In the genomic region with DNA sequence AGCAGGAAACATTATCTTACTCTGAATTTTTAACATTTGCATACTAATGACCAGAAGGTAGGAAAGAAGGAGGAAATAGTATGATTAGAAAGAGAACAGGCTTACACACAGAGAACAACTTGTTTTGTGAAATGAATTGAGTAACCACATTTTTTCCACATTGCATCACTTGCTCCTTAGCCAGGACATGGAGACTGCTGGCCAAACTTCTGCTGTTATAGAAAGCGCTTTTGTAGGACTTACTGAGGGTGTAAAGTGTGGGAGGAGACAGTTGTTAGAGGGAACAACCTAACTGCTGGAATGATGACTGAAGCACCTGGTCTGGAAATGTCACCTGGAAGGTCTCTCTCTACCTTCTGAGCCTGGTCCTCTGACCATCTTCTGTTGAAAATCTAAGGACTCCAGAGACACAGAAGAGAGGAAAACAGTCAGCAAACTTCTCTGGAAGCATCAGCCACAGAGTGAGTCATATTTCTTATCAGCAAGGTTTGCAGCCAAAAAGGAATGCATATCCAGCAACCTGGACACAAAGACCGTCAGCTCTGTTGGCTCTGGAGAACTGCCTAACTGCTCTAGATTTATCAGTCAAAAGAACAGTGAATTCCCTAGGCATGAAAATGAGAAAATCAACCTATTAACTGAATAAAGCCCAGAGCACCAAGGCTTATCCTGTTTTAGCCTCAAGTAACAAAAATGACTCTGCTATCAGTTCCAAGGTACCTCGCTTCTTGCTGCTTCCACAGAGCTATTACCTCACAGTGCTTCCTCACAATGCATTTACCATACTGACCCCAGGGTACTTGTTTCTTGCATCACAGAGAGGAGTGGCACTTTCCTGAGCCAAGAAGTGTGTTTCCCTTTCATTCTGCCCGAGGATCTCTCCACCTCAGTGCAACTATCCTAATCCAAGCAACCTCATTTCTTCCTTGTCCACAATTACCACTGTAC, we compare ENCODE assay signal across 8 cellular contexts.
A peak's percentile ranks its signal among the peaks of the same experiment; 100 is the strongest.
DNase-seq lines count a peak whose midpoint lies in the region; ATAC-seq, FAIRE-seq and TF ChIP-seq lines count a peak whose summit lies in the region.

No MANE protein-coding gene starts in this region.

- no peaks in the 10 kb centered on the region for H3K79me2 ChIP-seq in H1 (ENCODE audit: control insufficient read depth in 1 of 2, insufficient read depth in 2 of 2, low read length in 2 of 2)

- no peak overlapping the region for H4K5ac ChIP-seq in H1 (ENCODE audit: insufficient read length, low read depth, low read length)

- no peak overlapping the region for H3K4me3 ChIP-seq in H1 (ENCODE audit: extremely low read depth in 1 of 4, insufficient read depth in 2 of 4, low read depth in 3 of 4, low read length in 4 of 4)

- POLR2A ChIA-PET in H1 (lab: Charles Lee; ENCODE audit: partially characterized antibody): interaction anchor here (1.2 kb wide), 1 partner anchor 9 kb away, joined by 3 read pairs; no protein-coding TSS in a partner anchor

- H3K4ac ChIP-seq in H1 (replicated peaks; ENCODE audit: insufficient read length, low read depth, low read length): no peak overlapping the region

- no peaks in the 10 kb centered on the region for H3K79me1 ChIP-seq in H1 (ENCODE audit: low read depth, low read length)

- 89% methylated on average over 4 of the region's 4 CpGs; no CpG with 5 or more reads in 1 of the 2 experiments for WGBS in H1 (ENCODE audit: extremely low coverage in 1 of 2, insufficient coverage in 1 of 2, insufficient read length in 1 of 2, insufficient replicate concordance in 2 of 2, low coverage in 1 of 2, low lambda C conversion rate in 2 of 2, missing lambda C conversion rate in 1 of 2), 2 experiments

- peaks cover 0 to 2% (median 0%) of the 10 kb centered on the region in 4 experiments; a peak in 2 of 8 replicates for H3K36me3 ChIP-seq in H1 (ENCODE audit: control insufficient read depth in 2 of 4, insufficient read depth in 4 of 4, low read length in 3 of 4)

- no peak overlapping the region for H4K8ac ChIP-seq in H1 (ENCODE audit: extremely low read depth, insufficient read depth, low read length)

- H2BK20ac ChIP-seq in H1 (ENCODE audit: low read length): no peak overlapping the region

- no peaks in the 10 kb centered on the region for H4K20me1 ChIP-seq in H1 (replicated peaks in 1 of 2; ENCODE audit: control insufficient read depth in 1 of 2, insufficient read depth in 2 of 2, low read length in 2 of 2)

- no peak overlapping the region for H3K18ac ChIP-seq in H1 (ENCODE audit: extremely low read depth, low read length)

- TF ChIP-seq CTCF in H1 (IDR thresholded peaks at IDR 0.05; ENCODE audit: control extremely low read depth in 1 of 3, insufficient read depth in 1 of 3, low read depth in 1 of 3, low read length in 3 of 3): no peak

- no peaks in the 10 kb centered on the region for H3K27me3 ChIP-seq in H1 (replicated peaks in 1 of 4; ENCODE audit: control insufficient read depth in 3 of 4, extremely low read depth in 1 of 4, insufficient read depth in 3 of 4, low read length in 3 of 4)

- ATAC-seq in GM18858 (IDR thresholded peaks at IDR 0.05; ENCODE audit: unreplicated experiment): no peak

- TF ChIP-seq EP300 in H1 (IDR thresholded peaks at IDR 0.05; ENCODE audit: borderline replicate concordance in 1 of 2, low read depth in 2 of 2, low read length in 2 of 2): no peak

- no peak overlapping the region for H2BK12ac ChIP-seq in H1 (ENCODE audit: low read depth, low read length)

- no peak overlapping the region for H2AK5ac ChIP-seq in H1 (ENCODE audit: low read depth, low read length)

- H3K56ac ChIP-seq in H1 (replicated peaks; ENCODE audit: insufficient read length, low read depth, low read length): no peak overlapping the region

- peak; percentile 80 to 86 for DNase-seq in AML-193 (lab: John Stamatoyannopoulos, UW)
- DNase-seq in NCI-H446 treated with DMSO at 0.1 percent for 48 hours (lab: John Stamatoyannopoulos, UW): peak; percentile 26
- no peak for DNase-seq in H1 (ENCODE audit: low read depth in 1 of 2, low spot score in 2 of 2)
- peak; percentile 47 for DNase-seq in midbrain (lab: John Stamatoyannopoulos, UW)
- no peak for DNase-seq in NCI-H187 (lab: John Stamatoyannopoulos, UW)
- DNase-seq in activated gamma-delta T cell treated with Interleukin-2 at 50 U/mL for 16 hours: no peak
- no peak for DNase-seq in NCI-H1105 (lab: John Stamatoyannopoulos, UW)

- no peak overlapping the region for H2BK120ac ChIP-seq in H1 (replicated peaks; ENCODE audit: low read depth, low read length)

- H2AFZ ChIP-seq in H1 (ENCODE audit: low read length): no peak overlapping the region

- no peak overlapping the region for H3K23ac ChIP-seq in H1 (ENCODE audit: insufficient read length)

- FAIRE-seq in H1 (lab: Jason Lieb, UNC): no peak

- no peaks in the 10 kb centered on the region for H3K9me3 ChIP-seq in H1 (ENCODE audit: insufficient read depth in 2 of 2, low read depth in 1 of 2, low read length in 1 of 2)

- H3K9ac ChIP-seq in H1 (replicated peaks in 1 of 4; ENCODE audit: extremely low read depth in 1 of 4, low read depth in 3 of 4, low read length in 3 of 4): no peak overlapping the region

- no peak overlapping the region for H3K14ac ChIP-seq in H1 (ENCODE audit: insufficient read length)

- CTCF ChIA-PET in H1 (lab: Charles Lee; ENCODE audit: partially characterized antibody): interaction anchor here (1.3 to 4.9 kb wide), 2 partner anchors 14 to 34 kb away, joined by 4 to 14 read pairs; no protein-coding TSS in a partner anchor

- no peak for TF ChIP-seq RAD21 in H1 (IDR thresholded peaks at IDR 0.05 in 1 of 2, conservative IDR thresholded peaks at IDR 0.05 in 1 of 2; ENCODE audit: low read depth in 2 of 2, low read length in 2 of 2)

- no peak overlapping the region for H2BK5ac ChIP-seq in H1 (ENCODE audit: low read depth, low read length)

- no peak for TF ChIP-seq POLR2A in H1 (IDR thresholded peaks at IDR 0.05; ENCODE audit: control extremely low read depth in 1 of 2, low read depth in 2 of 2, low read length in 2 of 2)

- peaks cover 0 to 7% (median 0%) of the 10 kb centered on the region in 4 experiments; a peak in 1 of 7 replicates for H3K4me1 ChIP-seq in H1 (replicated peaks in 1 of 4; ENCODE audit: control insufficient read depth in 3 of 4, insufficient read depth in 4 of 4, low read length in 3 of 4)

- no peak overlapping the region for H2BK15ac ChIP-seq in H1 (ENCODE audit: low read length)

- no peak overlapping the region for H3K4me2 ChIP-seq in H1 (ENCODE audit: insufficient read depth in 1 of 2, low read depth in 2 of 2, low read length in 2 of 2)

- H4K91ac ChIP-seq in H1 (replicated peaks; ENCODE audit: insufficient read length, low read length): no peak overlapping the region

- no peak overlapping the region for H3K27ac ChIP-seq in H1 (ENCODE audit: low read depth, low read length)

- no peaks in the 10 kb centered on the region for H3K23me2 ChIP-seq in H1 (ENCODE audit: low read depth, low read length)

TF ChIP-seq in H1, 55 proteins besides CTCF, POLR2A, EP300 and RAD21:
- TF ChIP-seq RNF2 (IDR thresholded peaks at IDR 0.05; ENCODE audit: borderline replicate concordance, low read depth, low read length, missing control alignments, poor library complexity, severe bottlenecking) (no peak), CREB1 (IDR thresholded peaks at IDR 0.05) (0 out of 2 replicates have a peak, but pooled peaks have one; percentile 42), CEBPB (IDR thresholded peaks at IDR 0.05; ENCODE audit: low read depth, low read length) (0 out of 2 replicates have a peak, but pooled peaks have one; percentile 23), NRF1 (IDR thresholded peaks at IDR 0.05; ENCODE audit: low read depth, low read length) (no peak)

Comparison
In these comparisons a context has a peak if more than half of its experiments do, and no peak if none do; other contexts are left out.
1. DNase-seq: peak in AML-193 (2 of 2), NCI-H446 treated with DMSO at 0.1 percent for 48 hours (single experiment) and midbrain (single experiment); none in H1 (0 of 2), NCI-H187 (0 of 2), activated gamma-delta T cell treated with Interleukin-2 at 50 U/mL for 16 hours (single experiment) and NCI-H1105 (single experiment).